26 cellular contexts compared by ENCODE assay signal in the genomic region with DNA sequence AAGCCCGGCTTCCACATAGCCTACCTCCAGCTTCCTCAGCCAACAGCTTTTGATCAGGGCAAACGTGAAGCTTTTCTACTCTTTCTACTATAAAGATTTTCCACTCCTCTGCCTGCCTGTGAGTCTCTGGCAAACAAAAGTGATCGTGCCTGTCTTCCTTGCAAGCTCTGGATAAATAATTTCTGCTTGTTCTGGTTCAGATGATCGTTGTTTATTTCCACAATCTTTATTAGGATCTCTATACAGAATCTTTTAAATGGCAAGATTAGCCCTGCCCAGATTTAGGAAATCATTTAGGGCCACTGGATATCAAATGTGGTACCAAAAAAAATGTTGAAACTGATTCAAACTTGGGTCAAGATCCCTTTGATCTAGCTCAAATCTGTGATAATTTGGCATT. TPM values are rescaled to one million over a fixed set of nuclear protein-coding genes. Genes with fewer than 3 reads are reported as not detected.
"Had no signal": no experiment of that assay in that cellular context is flagged by ENCODE, and none has a peak within 500 bp of the region (broad histone marks: within the 10 kb centered on the region; RNA-seq: fewer than 3 reads in every experiment).

No MANE protein-coding gene starts in this region.

- H3K9me3 Mint-ChIP-seq: mesothelial cell of epicardium; naive B cell; stimulated activated naive CD8-positive, alpha-beta T cell treated with anti-CD3 and anti-CD28 coated beads, Interleukin-15, amount 100 ng/mL, for 72 hours had no signal

- H3K27ac ChIP-seq: left lung, lower lobe of right lung, ovary, psoas muscle, right lobe of liver, transverse colon, upper lobe of left lung, vagina had no signal

- H3K4me1 Mint-ChIP-seq: stimulated activated memory B cell treated with anti-CD40 and anti-IgM and Interleukin-4, amounts not matched to agents 10 μg/mL and 1 μg/mL and 100 μg/mL, for 72 hours; stimulated activated naive CD8-positive, alpha-beta T cell treated with anti-CD3 and anti-CD28 coated beads, Interleukin-15, amount 100 ng/mL, for 72 hours had no signal

- H3K4me3 Mint-ChIP-seq: mesothelial cell of epicardium; naive B cell; natural killer cell treated with Interleukin-12 subunit alpha and Interleukin-12 subunit beta and Interleukin-15 and Interleukin-18, amount 100 ng/mL, for 72 hours; stimulated activated memory B cell treated with anti-CD40 and anti-IgM and Interleukin-4, amounts not matched to agents 10 μg/mL and 1 μg/mL and 100 μg/mL, for 72 hours; stimulated activated naive CD8-positive, alpha-beta T cell treated with anti-CD3 and anti-CD28 coated beads, Interleukin-15, amount 100 ng/mL, for 72 hours had no signal

- H3K9me3 ChIP-seq: left lung, lower lobe of right lung, ovary, psoas muscle, right lobe of liver, transverse colon, upper lobe of left lung, vagina had no signal

- H3K27me3 Mint-ChIP-seq: naive B cell; stimulated activated memory B cell treated with anti-CD40 and anti-IgM and Interleukin-4, amounts not matched to agents 10 μg/mL and 1 μg/mL and 100 μg/mL, for 72 hours had no signal

- H3K27ac Mint-ChIP-seq: mesothelial cell of epicardium; naive B cell; natural killer cell treated with Interleukin-12 subunit alpha and Interleukin-12 subunit beta and Interleukin-15 and Interleukin-18, amount 100 ng/mL, for 72 hours; stimulated activated memory B cell treated with anti-CD40 and anti-IgM and Interleukin-4, amounts not matched to agents 10 μg/mL and 1 μg/mL and 100 μg/mL, for 72 hours; stimulated activated naive CD8-positive, alpha-beta T cell treated with anti-CD3 and anti-CD28 coated beads, Interleukin-15, amount 100 ng/mL, for 72 hours had no signal

- H3K4me1 ChIP-seq: lower lobe of right lung, psoas muscle, right lobe of liver, upper lobe of left lung, vagina had no signal

- ATAC-seq: left colon; left lung; lower lobe of right lung; natural killer cell treated with Interleukin-12 subunit alpha and Interleukin-12 subunit beta and Interleukin-15 and Interleukin-18, amount 100 ng/mL, for 72 hours; psoas muscle; right lobe of liver; stimulated activated memory B cell treated with anti-CD40 and anti-IgM and Interleukin-4, amounts not matched to agents 10 μg/mL and 1 μg/mL and 100 μg/mL, for 72 hours; stimulated activated naive CD8-positive, alpha-beta T cell treated with anti-CD3 and anti-CD28 coated beads, Interleukin-15, amount 100 ng/mL, for 72 hours had no signal

- H3K36me3 Mint-ChIP-seq: mesothelial cell of epicardium; naive B cell; natural killer cell treated with Interleukin-12 subunit alpha and Interleukin-12 subunit beta and Interleukin-15 and Interleukin-18, amount 100 ng/mL, for 72 hours; stimulated activated memory B cell treated with anti-CD40 and anti-IgM and Interleukin-4, amounts not matched to agents 10 μg/mL and 1 μg/mL and 100 μg/mL, for 72 hours had no signal

- DNase-seq: hippocampal formation; kidney; left colon; left lung; lower lobe of right lung; mammary epithelial cell; mesendoderm; naive B cell; ovary; posterior cingulate gyrus; psoas muscle; right lobe of liver; stimulated activated CD4-positive, alpha-beta T cell treated with anti-CD3 and anti-CD28 coated beads, Interleukin-1b, Interleukin-23, amount 100 ng/mL, for 48 hours; stimulated activated CD4-positive, alpha-beta T cell treated with anti-CD3 and anti-CD28 coated beads, Interleukin-2, amount 100 ng/mL, for 48 hours; stimulated activated CD4-positive, alpha-beta T cell treated with anti-CD3 and anti-CD28 coated beads, Interleukin-4, amount 100 ng/mL, for 4 hours; stimulated activated CD8-positive, alpha-beta memory T cell treated with anti-CD3 and anti-CD28 coated beads, Interleukin-4, amount 100 ng/mL, for 48 hours; stimulated activated naive CD4-positive, alpha-beta T cell treated with Interleukin-2 at 50 U/mL for 16 hours; stimulated activated naive CD8-positive, alpha-beta T cell treated with anti-CD3 and anti-CD28 coated beads, Interleukin-15, amount 100 ng/mL, for 72 hours; substantia nigra; transverse colon; upper lobe of left lung had no signal

- H3K36me3 ChIP-seq: left lung, lower lobe of right lung, ovary, right lobe of liver, transverse colon, upper lobe of left lung, vagina had no signal

- H3K27me3 ChIP-seq: left lung, ovary, right lobe of liver, transverse colon, upper lobe of left lung, vagina had no signal

- FAIRE-seq: kidney had no signal

- H3K4me2 ChIP-seq: smooth muscle cell had no signal

- H3K4me3 ChIP-seq: left lung, lower lobe of right lung, ovary, psoas muscle, right lobe of liver, smooth muscle cell, transverse colon, upper lobe of left lung, vagina had no signal

RNA-seq across cellular contexts. Expression of gene KCNJ16, which starts 20.4 kb away (rescaled TPM):
- total RNA-seq: natural killer cell treated with Interleukin-12 subunit alpha and Interleukin-12 subunit beta and Interleukin-15 and Interleukin-18, amount 100 ng/mL, for 72 hours; psoas muscle; smooth muscle cell; vagina had no signal
